8 cellular contexts compared by ENCODE assay signal in genomic region chr19:58154287-58154678, GRCh38. TPM values are rescaled to one million over a fixed set of nuclear protein-coding genes. Genes with fewer than 3 reads are reported as not detected.
A peak's percentile ranks its signal among the peaks of the same experiment; 100 is the strongest.
DNase-seq lines count a peak whose midpoint lies in the region; ATAC-seq and TF ChIP-seq lines count a peak whose summit lies in the region.

No MANE protein-coding gene starts in this region.

- H3K9me3 Mint-ChIP-seq in activated CD4-positive, alpha-beta T cell treated with anti-CD3 and anti-CD28 coated beads for 36 hours (ENCODE audit: low read depth), result peaks cover 13% of the 10 kb centered on the region
- peaks cover 14% of the 10 kb centered on the region for H3K9me3 Mint-ChIP-seq in activated naive CD8-positive, alpha-beta T cell treated with anti-CD3 and anti-CD28 coated beads for 36 hours

- H3K9me3 ChIP-seq in right atrium auricular region, result no peaks in the 10 kb centered on the region

- H3K4me1 Mint-ChIP-seq in activated CD4-positive, alpha-beta T cell treated with anti-CD3 and anti-CD28 coated beads for 36 hours, result peaks cover 17% of the 10 kb centered on the region
- peaks cover 13% of the 10 kb centered on the region for H3K4me1 Mint-ChIP-seq in activated naive CD8-positive, alpha-beta T cell treated with anti-CD3 and anti-CD28 coated beads for 36 hours

- ATAC-seq in activated CD4-positive, alpha-beta T cell treated with anti-CD3 and anti-CD28 coated beads for 36 hours, result no peak

- no peaks in the 10 kb centered on the region for H3K27me3 ChIP-seq in right atrium auricular region

- CTCF ChIA-PET in activated CD4-positive, alpha-beta T cell treated with anti-CD3 and anti-CD28 coated beads for 36 hours (lab: Charles Lee), result no interaction called here

- peaks cover 0 to 28% of the 10 kb centered on the region in 2 donors for H3K4me1 ChIP-seq in right atrium auricular region

- TF ChIP-seq CTCF in right atrium auricular region (IDR thresholded peaks at IDR 0.05), result no peak

- peak overlapping the region; percentile 96 to 99 for H3K27ac ChIP-seq in right atrium auricular region

- peaks cover 15% of the 10 kb centered on the region for H3K36me3 Mint-ChIP-seq in activated CD4-positive, alpha-beta T cell treated with anti-CD3 and anti-CD28 coated beads for 36 hours (ENCODE audit: low read depth)
- peaks cover 15% of the 10 kb centered on the region for H3K36me3 Mint-ChIP-seq in activated naive CD8-positive, alpha-beta T cell treated with anti-CD3 and anti-CD28 coated beads for 36 hours

- H3K27ac Mint-ChIP-seq in activated CD4-positive, alpha-beta T cell treated with anti-CD3 and anti-CD28 coated beads for 36 hours, result peak overlapping the region; percentile 70
- H3K27ac Mint-ChIP-seq in activated naive CD8-positive, alpha-beta T cell treated with anti-CD3 and anti-CD28 coated beads for 36 hours, result peak overlapping the region; percentile 14

- POLR2A ChIA-PET in activated CD4-positive, alpha-beta T cell treated with anti-CD3 and anti-CD28 coated beads for 36 hours (lab: Charles Lee), result no interaction called here

- intact Hi-C loops in activated CD4-positive, alpha-beta T cell treated with anti-CD3 and anti-CD28 coated beads for 36 hours (cut with DNase I, micrococcal nuclease), result loop anchor here (2.0 to 10.0 kb wide), 12 partner anchors 29 to 1052 kb away; partner anchors contain the start of genes ZNF211 (in 2 of the 2), ZNF17 (in 1 of the 2), ZNF264 (in 1 of the 2) and ZNF274 (in 1 of the 2)
- intact Hi-C loops in posterior vena cava (cut with DNase I), result loop anchor here in 1 of 2 donors (10.0 kb wide), 1 partner anchor 419 kb away; no protein-coding TSS in a partner anchor

- H3K27me3 Mint-ChIP-seq in activated CD4-positive, alpha-beta T cell treated with anti-CD3 and anti-CD28 coated beads for 36 hours, result no peaks in the 10 kb centered on the region
- no peaks in the 10 kb centered on the region for H3K27me3 Mint-ChIP-seq in activated naive CD8-positive, alpha-beta T cell treated with anti-CD3 and anti-CD28 coated beads for 36 hours

- peak overlapping the region; percentile 99 to 100 for H3K4me3 ChIP-seq in right atrium auricular region

- H3K36me3 ChIP-seq in right atrium auricular region, result no peaks in the 10 kb centered on the region

- H3K4me3 Mint-ChIP-seq in activated CD4-positive, alpha-beta T cell treated with anti-CD3 and anti-CD28 coated beads for 36 hours, result peak overlapping the region; percentile 71
- H3K4me3 Mint-ChIP-seq in activated naive CD8-positive, alpha-beta T cell treated with anti-CD3 and anti-CD28 coated beads for 36 hours, result peak overlapping the region; percentile 85

- peak; percentile 16 for DNase-seq in activated CD4-positive, alpha-beta T cell treated with anti-CD3 and anti-CD28 coated beads for 36 hours
- no peak for DNase-seq in activated CD4-positive, alpha-beta T cell treated with anti-CD3 and anti-CD28 coated beads, Interleukin-2, amount 50 U/mL, for 4 hours
- peak; percentile 11 for DNase-seq in activated naive CD8-positive, alpha-beta T cell treated with anti-CD3 and anti-CD28 coated beads for 36 hours
- DNase-seq in right atrium auricular region (ENCODE audit: low spot score), result peak; percentile 60
- peak; percentile 83 for DNase-seq in posterior vena cava (ENCODE audit: low spot score)
- no peak for DNase-seq in CD1c-positive myeloid dendritic cell (ENCODE audit: extremely low spot score)
- no peak for DNase-seq in SW480 (ENCODE audit: low spot score)
- DNase-seq in GF-D8 (lab: John Stamatoyannopoulos, UW), result no peak

RNA-seq across cellular contexts. Expression of gene ZNF329, which starts 3.7 kb away (rescaled TPM):
- total RNA-seq in activated CD4-positive, alpha-beta T cell treated with anti-CD3 and anti-CD28 coated beads for 36 hours, result 1 to 10 TPM; 4.9 to 5.0 TPM
- 1 to 10 TPM; 6.8 to 8.1 TPM for total RNA-seq in activated naive CD8-positive, alpha-beta T cell treated with anti-CD3 and anti-CD28 coated beads for 36 hours
- total RNA-seq in right atrium auricular region, result 1 to 10 TPM; 6.9 to 7.9 TPM
- 1 to 10 TPM; 6.1 to 8.9 TPM for total RNA-seq in posterior vena cava

RNA-seq across cellular contexts. Expression of gene ZNF274, which starts 28.6 kb away (rescaled TPM):
- 10 to 100 TPM; 20.2 to 20.5 TPM for total RNA-seq in activated CD4-positive, alpha-beta T cell treated with anti-CD3 and anti-CD28 coated beads for 36 hours
- total RNA-seq in activated naive CD8-positive, alpha-beta T cell treated with anti-CD3 and anti-CD28 coated beads for 36 hours, result 10 to 100 TPM; 27.0 to 30.5 TPM
- total RNA-seq in right atrium auricular region (10 to 100 TPM; 17.7 to 25.8 TPM), posterior vena cava (10 to 100 TPM; 15.2 to 15.9 TPM)

RNA-seq across cellular contexts. Expression of gene ZSCAN18, which starts 56.3 kb away (rescaled TPM):
- total RNA-seq in activated CD4-positive, alpha-beta T cell treated with anti-CD3 and anti-CD28 coated beads for 36 hours, result 10 to 100 TPM; 23.1 to 29.2 TPM
- total RNA-seq in activated naive CD8-positive, alpha-beta T cell treated with anti-CD3 and anti-CD28 coated beads for 36 hours, result 10 to 100 TPM; 21.5 to 23.9 TPM
- total RNA-seq in right atrium auricular region (10 to 100 TPM; 48.3 to 65.7 TPM), posterior vena cava (10 to 100 TPM; 45.3 to 62.3 TPM)

Comparison
In these comparisons a context has a peak if more than half of its experiments do, and no peak if none do; other contexts are left out.
1. DNase-seq: peak in activated CD4-positive, alpha-beta T cell treated with anti-CD3 and anti-CD28 coated beads for 36 hours (single experiment), activated naive CD8-positive, alpha-beta T cell treated with anti-CD3 and anti-CD28 coated beads for 36 hours (single experiment), right atrium auricular region (single experiment) and posterior vena cava (single experiment); none in activated CD4-positive, alpha-beta T cell treated with anti-CD3 and anti-CD28 coated beads, Interleukin-2, amount 50 U/mL, for 4 hours (0 of 2), CD1c-positive myeloid dendritic cell (single experiment), SW480 (single experiment) and GF-D8 (single experiment).